17 cellular contexts compared by ENCODE assay signal in the genomic region with DNA sequence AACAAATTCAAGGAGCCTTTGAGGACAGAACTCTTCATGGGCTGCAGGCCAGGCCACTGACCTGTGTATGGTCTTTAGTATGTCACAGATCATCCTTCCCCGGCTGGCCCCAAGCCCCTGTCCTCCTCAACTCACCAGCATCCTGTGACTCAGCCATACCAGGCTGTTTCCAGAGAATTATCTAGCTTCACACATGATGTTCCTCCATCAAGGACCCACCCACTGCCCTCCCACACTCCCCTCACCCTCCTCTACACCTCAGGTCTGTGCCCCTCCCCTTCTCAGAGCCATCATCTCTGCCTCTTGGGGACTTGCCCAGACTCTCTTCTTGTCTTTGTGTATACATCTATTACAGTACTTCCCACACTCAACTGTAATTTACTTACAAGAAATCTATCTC. TPM values are rescaled to one million over a fixed set of nuclear protein-coding genes. Genes with fewer than 3 reads are reported as not detected.
DNase-seq lines count a peak whose midpoint lies in the region; ATAC-seq and TF ChIP-seq lines count a peak whose summit lies in the region.
"Had no signal": no experiment of that assay in that cellular context is flagged by ENCODE, and none has a peak within 500 bp of the region (broad histone marks: within the 10 kb centered on the region; RNA-seq: fewer than 3 reads in every experiment).

No MANE protein-coding gene starts in this region.

- DNase-seq in NCI-H82 (lab: John Stamatoyannopoulos, UW) (peak; percentile 35), NCI-H82 treated with DMSO at 0.1 percent for 48 hours (lab: John Stamatoyannopoulos, UW; ENCODE audit: unreplicated experiment) (no peak), HT1080 (ENCODE audit: low read depth) (peak; percentile 54), iPS-NIHi7 (ENCODE audit: extremely low spot score) (peak; percentile 19), erythroblast (lab: John Stamatoyannopoulos, UW) (no peak)
- DNase-seq in stimulated activated CD4-positive, alpha-beta T cell treated with anti-CD3 and anti-CD28 coated beads, TNF-alpha, amount 100 ng/mL, for 4 hours (ENCODE audit: low read depth in 3 of 3) = peak in 2 of 3 experiments; percentile 5 to 25
- DNase-seq: activated CD8-positive, alpha-beta memory T cell treated with anti-CD3 and anti-CD28 coated beads, Interleukin-2, amount 50 U/mL, for 48 hours; brain microvascular endothelial cell; foreskin melanocyte; NCI-H2081 treated with DMSO at 0.1 percent for 48 hours; NCI-H524; posterior cingulate gyrus; T-cell had no signal

- no peak for TF ChIP-seq POLR2A in erythroblast (IDR thresholded peaks at IDR 0.05; ENCODE audit: low read length)

- no peak for ATAC-seq in GM19395 (IDR thresholded peaks at IDR 0.05; ENCODE audit: unreplicated experiment)
- no peak for ATAC-seq in HG03025 (IDR thresholded peaks at IDR 0.05; ENCODE audit: low FRiP score, unreplicated experiment)
- ATAC-seq: A549; natural killer cell treated with Interleukin-12 subunit alpha and Interleukin-12 subunit beta and Interleukin-15 and Interleukin-18, amount 100 ng/mL, for 72 hours; T-cell had no signal

RNA-seq across cellular contexts. Expression of gene DCT, which starts 14.7 kb away (rescaled TPM):
- total RNA-seq in HT1080 (2014; rRNA removed; shearing (Covaris generic)) = 2.2 and 3.2 TPM in 2 replicates
- 1.6 and 3.4 TPM in 2 replicates for polyA plus RNA-seq in HT1080 (2015; cell fraction: cytosol; rRNA removed)
- 7.1 and 8.5 TPM in 2 replicates for polyA plus RNA-seq in HT1080 (2015; cell fraction: nucleus; rRNA removed)
- total RNA-seq: natural killer cell treated with Interleukin-12 subunit alpha and Interleukin-12 subunit beta and Interleukin-15 and Interleukin-18, amount 100 ng/mL, for 72 hours had no signal

Comparison
In these comparisons a context has a peak if more than half of its experiments do, and no peak if none do; other contexts are left out.
1. DNase-seq: peak in NCI-H82 (single experiment), HT1080 (single experiment), iPS-NIHi7 (single experiment) and stimulated activated CD4-positive, alpha-beta T cell treated with anti-CD3 and anti-CD28 coated beads, TNF-alpha, amount 100 ng/mL, for 4 hours (2 of 3); none in NCI-H82 treated with DMSO at 0.1 percent for 48 hours (single experiment) and erythroblast (0 of 2).